In the genomic region with DNA sequence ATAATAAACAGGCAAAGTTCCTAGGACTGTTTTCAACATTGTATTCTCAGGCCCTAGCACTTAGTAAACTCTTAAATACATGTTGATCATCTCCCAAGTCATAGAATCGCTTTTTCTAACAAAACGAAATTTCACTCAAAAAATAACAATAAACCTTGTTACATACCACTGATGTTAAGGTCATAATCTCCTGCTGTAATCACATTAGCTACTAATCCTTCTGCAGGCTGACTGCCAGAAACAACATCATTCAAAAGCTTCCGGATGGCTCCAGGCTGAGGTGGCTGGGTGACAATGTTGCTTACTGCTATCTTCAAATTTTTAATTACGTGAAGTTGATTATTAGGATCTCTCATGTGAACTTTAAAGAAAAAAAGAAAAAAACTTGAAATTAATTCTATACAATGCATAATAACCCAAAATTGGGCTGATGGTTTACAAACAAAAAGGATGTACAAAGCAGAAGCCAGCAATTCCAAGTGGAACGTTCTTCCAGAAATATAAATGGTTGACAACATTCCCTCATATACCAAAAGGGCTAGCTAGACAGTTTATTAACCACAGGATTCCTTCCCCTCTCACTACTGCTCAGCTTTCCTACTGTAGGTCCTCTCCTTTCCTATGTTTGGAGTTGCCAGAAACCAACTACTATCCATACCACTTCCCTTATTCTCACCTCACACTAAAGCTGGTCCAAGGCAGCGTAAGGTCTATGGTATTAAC, we compare ENCODE assay signal across 16 cellular contexts. TPM values are rescaled to one million over a fixed set of nuclear protein-coding genes. Genes with fewer than 3 reads are reported as not detected.
A peak's percentile ranks its signal among the peaks of the same experiment; 100 is the strongest.
DNase-seq lines count a peak whose midpoint lies in the region; ATAC-seq and TF ChIP-seq lines count a peak whose summit lies in the region.
"Had no signal": no experiment of that assay in that cellular context is flagged by ENCODE, and none has a peak within 500 bp of the region (broad histone marks: within the 10 kb centered on the region; RNA-seq: fewer than 3 reads in every experiment).

No MANE protein-coding gene starts in this region.

- no peaks in the 10 kb centered on the region for H3K9me3 Mint-ChIP-seq in Calu3 (ENCODE audit: low read depth, unreplicated experiment)
- no peaks in the 10 kb centered on the region for H3K9me3 Mint-ChIP-seq in chondrocyte (ENCODE audit: low read depth)
- no peaks in the 10 kb centered on the region for H3K9me3 Mint-ChIP-seq in activated CD4-positive, alpha-beta T cell treated with anti-CD3 and anti-CD28 coated beads, Interleukin-2, amount 10 ng/mL, durations not matched to agents 24 days and 14 days
- H3K9me3 Mint-ChIP-seq: activated naive CD8-positive, alpha-beta T cell treated with anti-CD3 and anti-CD28 coated beads, Interleukin-2, amount 10 ng/mL, durations not matched to agents 7 days and 5 days had no signal

- TF ChIP-seq CTCF in Calu3 (IDR thresholded peaks at IDR 0.05; ENCODE audit: unreplicated experiment) (no peak), chondrocyte (IDR thresholded peaks at IDR 0.05) (no peak), GM10266 (IDR thresholded peaks at IDR 0.05; ENCODE audit: control insufficient read depth, insufficient read depth, low read depth, missing control alignments) (no peak)

- H3K4me3 Mint-ChIP-seq in Calu3 (ENCODE audit: low read depth, unreplicated experiment) (peak overlapping the region; percentile 37), chondrocyte (ENCODE audit: unreplicated experiment) (no peak overlapping the region)
- no peak overlapping the region for H3K4me3 Mint-ChIP-seq in activated CD4-positive, alpha-beta T cell treated with anti-CD3 and anti-CD28 coated beads, Interleukin-2, amount 10 ng/mL, durations not matched to agents 24 days and 14 days
- H3K4me3 Mint-ChIP-seq: activated naive CD8-positive, alpha-beta T cell treated with anti-CD3 and anti-CD28 coated beads, Interleukin-2, amount 10 ng/mL, durations not matched to agents 7 days and 5 days had no signal

- ATAC-seq in HG03571 (IDR thresholded peaks at IDR 0.05; ENCODE audit: unreplicated experiment) = no peak

- no TSS peak for BruUV-seq in Calu3 (replicated peaks; lab: Mats Ljungman, UMichigan)

- H3K27ac Mint-ChIP-seq in Calu3 (ENCODE audit: unreplicated experiment) = peak overlapping the region; percentile 56
- peak overlapping the region; percentile 76 for H3K27ac Mint-ChIP-seq in chondrocyte (ENCODE audit: unreplicated experiment)
- no peak overlapping the region for H3K27ac Mint-ChIP-seq in activated CD4-positive, alpha-beta T cell treated with anti-CD3 and anti-CD28 coated beads, Interleukin-2, amount 10 ng/mL, durations not matched to agents 24 days and 14 days
- H3K27ac Mint-ChIP-seq: activated naive CD8-positive, alpha-beta T cell treated with anti-CD3 and anti-CD28 coated beads, Interleukin-2, amount 10 ng/mL, durations not matched to agents 7 days and 5 days had no signal

- H3K4me1 Mint-ChIP-seq in Calu3 (ENCODE audit: low read depth, unreplicated experiment) = peaks cover 26% of the 10 kb centered on the region
- H3K4me1 Mint-ChIP-seq in chondrocyte (ENCODE audit: low read depth) = peaks cover 15% of the 10 kb centered on the region
- peaks cover 1% of the 10 kb centered on the region for H3K4me1 Mint-ChIP-seq in activated CD4-positive, alpha-beta T cell treated with anti-CD3 and anti-CD28 coated beads, Interleukin-2, amount 10 ng/mL, durations not matched to agents 24 days and 14 days
- H3K4me1 Mint-ChIP-seq: activated naive CD8-positive, alpha-beta T cell treated with anti-CD3 and anti-CD28 coated beads, Interleukin-2, amount 10 ng/mL, durations not matched to agents 7 days and 5 days had no signal

- peaks cover 44% of the 10 kb centered on the region for H3K36me3 Mint-ChIP-seq in Calu3 (ENCODE audit: insufficient read depth, unreplicated experiment)
- H3K36me3 Mint-ChIP-seq in chondrocyte (ENCODE audit: low read depth) = peaks cover 5% of the 10 kb centered on the region
- peaks cover 23% of the 10 kb centered on the region for H3K36me3 Mint-ChIP-seq in activated CD4-positive, alpha-beta T cell treated with anti-CD3 and anti-CD28 coated beads, Interleukin-2, amount 10 ng/mL, durations not matched to agents 24 days and 14 days (ENCODE audit: low read depth)

- DNase-seq in Calu3 = peak; percentile 12
- peak; percentile 71 for DNase-seq in M059J (ENCODE audit: low read depth)
- DNase-seq in chondrocyte (ENCODE audit: low spot score) = no peak
- peak; percentile 28 for DNase-seq in mucosa of gallbladder (ENCODE audit: low spot score)
- DNase-seq in GM10266 (ENCODE audit: extremely low spot score) = no peak
- DNase-seq in activated CD4-positive, alpha-beta T cell treated with anti-CD3 and anti-CD28 coated beads, Interleukin-2, amount 10 ng/mL, durations not matched to agents 24 days and 14 days = no peak
- no peak for DNase-seq in activated CD4-positive, alpha-beta T cell treated with anti-CD3 and anti-CD28 coated beads, Interleukin-2, amount 50 U/mL, for 1 hour
- DNase-seq: activated CD8-positive, alpha-beta memory T cell treated with anti-CD3 and anti-CD28 coated beads, Interleukin-2, amount 50 U/mL, for 48 hours; activated naive CD8-positive, alpha-beta T cell treated with anti-CD3 and anti-CD28 coated beads, Interleukin-2, amount 10 ng/mL, durations not matched to agents 7 days and 5 days; colonic mucosa; DMS79; NCI-H2029 treated with DMSO at 0.1 percent for 48 hours; SHP77; stimulated activated CD4-positive, alpha-beta T cell treated with anti-CD3 and anti-CD28 coated beads, Interleukin-1b, Interleukin-23, amount 100 ng/mL, for 48 hours; upper lobe of left lung had no signal

- CTCF ChIA-PET in Calu3 (lab: Charles Lee) = interaction anchor here (0.5 to 2.0 kb wide), 2 partner anchors 11 to 190 kb away, joined by 5 to 8 read pairs; a partner anchor contains a TSS

- intact Hi-C loops in Calu3 (cut with micrococcal nuclease; ENCODE audit: unreplicated experiment) = no loop called here
- intact Hi-C loops in activated CD4-positive, alpha-beta T cell treated with anti-CD3 and anti-CD28 coated beads, Interleukin-2, amount 10 ng/mL, durations not matched to agents 24 days and 14 days (cut with micrococcal nuclease) = no loop called here

- H3K27me3 Mint-ChIP-seq in Calu3 (ENCODE audit: unreplicated experiment) (no peaks in the 10 kb centered on the region), chondrocyte (ENCODE audit: low read depth) (no peaks in the 10 kb centered on the region)
- H3K27me3 Mint-ChIP-seq in activated CD4-positive, alpha-beta T cell treated with anti-CD3 and anti-CD28 coated beads, Interleukin-2, amount 10 ng/mL, durations not matched to agents 24 days and 14 days = no peaks in the 10 kb centered on the region
- H3K27me3 Mint-ChIP-seq: activated naive CD8-positive, alpha-beta T cell treated with anti-CD3 and anti-CD28 coated beads, Interleukin-2, amount 10 ng/mL, durations not matched to agents 7 days and 5 days had no signal

RNA-seq across cellular contexts. Expression of a gene that starts 11.6 kb away (rescaled TPM):
- total RNA-seq in Calu3 (2022) (38.0 and 40.1 TPM in 2 replicates), chondrocyte (25.8 to 32.8 TPM (median 29.6 TPM) in 3 replicates), mucosa of gallbladder (50.4 TPM)
- total RNA-seq in M059J (2014; rRNA removed; shearing (Covaris generic)) = 23.8 and 34.4 TPM in 2 replicates
- total RNA-seq in activated CD4-positive, alpha-beta T cell treated with anti-CD3 and anti-CD28 coated beads, Interleukin-2, amount 10 ng/mL, durations not matched to agents 24 days and 14 days = 32.6 and 35.0 TPM in 2 replicates

Comparison
In these comparisons a context has a peak if more than half of its experiments do, and no peak if none do; other contexts are left out.
1. DNase-seq: peak in Calu3 (single experiment), M059J (single experiment) and mucosa of gallbladder (single experiment); none in chondrocyte (single experiment), GM10266 (single experiment), activated CD4-positive, alpha-beta T cell treated with anti-CD3 and anti-CD28 coated beads, Interleukin-2, amount 10 ng/mL, durations not matched to agents 24 days and 14 days (single experiment) and activated CD4-positive, alpha-beta T cell treated with anti-CD3 and anti-CD28 coated beads, Interleukin-2, amount 50 U/mL, for 1 hour (single experiment).